In genomic region chr6:159978291-159979135, GRCh38 we compare ENCODE assay signal across 8 cellular contexts. TPM values are rescaled to one million over a fixed set of nuclear protein-coding genes. Genes with fewer than 3 reads are reported as not detected.
DNase-seq lines count a peak whose midpoint lies in the region; ATAC-seq, FAIRE-seq and TF ChIP-seq lines count a peak whose summit lies in the region.

No MANE protein-coding gene starts in this region.

- peaks cover 86% of the 10 kb centered on the region for H3K79me2 ChIP-seq in keratinocyte (ENCODE audit: control insufficient read depth, insufficient read depth, low read length)

- H4K20me1 ChIP-seq in keratinocyte (ENCODE audit: control insufficient read depth, extremely low read depth, insufficient read depth, low read length): peaks cover 46% of the 10 kb centered on the region

- no peak for TF ChIP-seq CTCF in CD4-positive, alpha-beta T cell (IDR thresholded peaks at IDR 0.05)
- no peak for TF ChIP-seq CTCF in keratinocyte (optimal IDR thresholded peaks at IDR 0.05 in 1 of 3, IDR thresholded peaks at IDR 0.05 in 1 of 3, conservative IDR thresholded peaks at IDR 0.05 in 1 of 3; ENCODE audit: extremely low read depth in 1 of 3, insufficient read depth in 2 of 3, low read length in 3 of 3)

- no peak for FAIRE-seq in keratinocyte (lab: Jason Lieb, UNC)

- H3K4me3 Mint-ChIP-seq in CD4-positive, alpha-beta T cell: peak overlapping the region; percentile 21
- peak overlapping the region; percentile 49 for H3K4me3 Mint-ChIP-seq in activated CD4-positive, alpha-beta T cell treated with anti-CD3 and anti-CD28 coated beads, Interleukin-2, amount 10 ng/mL, durations not matched to agents 7 days and 5 days

- peak overlapping the region in 2 of 3 experiments; percentile 38 to 43 for H3K4me3 ChIP-seq in keratinocyte (ENCODE audit: control insufficient read depth in 2 of 3, extremely low read depth in 1 of 3, insufficient read depth in 2 of 3, low read depth in 1 of 3, low read length in 3 of 3)

- dilution Hi-C loops in keratinocyte (cut with MboI; ENCODE audit: extremely low pct_ligation_motif_present, low sequenced_read_pairs): no loop called here

- peak overlapping the region; percentile 57 for H3K9ac ChIP-seq in keratinocyte (ENCODE audit: control insufficient read depth, extremely low read depth, insufficient read depth, low read length)

- H3K27me3 ChIP-seq in CD4-positive, alpha-beta T cell (ENCODE audit: control insufficient read depth, insufficient read depth, low read length): no peaks in the 10 kb centered on the region
- H3K27me3 ChIP-seq in keratinocyte (ENCODE audit: control insufficient read depth, extremely low read depth, insufficient read depth, low read length): no peaks in the 10 kb centered on the region

- ATAC-seq in CD4-positive, alpha-beta T cell (ENCODE audit: poor library complexity): no peak
- peak; percentile 31 for ATAC-seq in GM18873 (IDR thresholded peaks at IDR 0.05; ENCODE audit: low FRiP score, unreplicated experiment)
- ATAC-seq in HG03135 (IDR thresholded peaks at IDR 0.05; ENCODE audit: unreplicated experiment): peak; percentile 2

- peak overlapping the region; percentile 69 for H3K4me2 ChIP-seq in keratinocyte (ENCODE audit: control insufficient read depth, extremely low read depth, insufficient read depth, low read depth, low read length)

- no peaks in the 10 kb centered on the region for H3K27me3 Mint-ChIP-seq in CD4-positive, alpha-beta T cell
- H3K27me3 Mint-ChIP-seq in activated CD4-positive, alpha-beta T cell treated with anti-CD3 and anti-CD28 coated beads, Interleukin-2, amount 10 ng/mL, durations not matched to agents 7 days and 5 days: no peaks in the 10 kb centered on the region

- peak overlapping the region; percentile 84 for H3K27ac Mint-ChIP-seq in CD4-positive, alpha-beta T cell
- H3K27ac Mint-ChIP-seq in activated CD4-positive, alpha-beta T cell treated with anti-CD3 and anti-CD28 coated beads, Interleukin-2, amount 10 ng/mL, durations not matched to agents 7 days and 5 days: peak overlapping the region; percentile 84

- H3K4me1 ChIP-seq in keratinocyte (ENCODE audit: control insufficient read depth, extremely low read depth, insufficient read depth, low read length): peaks cover 70% of the 10 kb centered on the region

- peaks cover 94% of the 10 kb centered on the region for H3K4me1 Mint-ChIP-seq in CD4-positive, alpha-beta T cell (ENCODE audit: low read depth)
- H3K4me1 Mint-ChIP-seq in activated CD4-positive, alpha-beta T cell treated with anti-CD3 and anti-CD28 coated beads, Interleukin-2, amount 10 ng/mL, durations not matched to agents 7 days and 5 days: peaks cover 91% of the 10 kb centered on the region

- peaks cover 0 to 5% of the 10 kb centered on the region in 2 experiments for H3K36me3 ChIP-seq in keratinocyte (ENCODE audit: control insufficient read depth in 2 of 2, extremely low read depth in 1 of 2, insufficient read depth in 2 of 2, low read length in 2 of 2)

- H3K9me3 Mint-ChIP-seq in CD4-positive, alpha-beta T cell: no peaks in the 10 kb centered on the region
- no peaks in the 10 kb centered on the region for H3K9me3 Mint-ChIP-seq in activated CD4-positive, alpha-beta T cell treated with anti-CD3 and anti-CD28 coated beads, Interleukin-2, amount 10 ng/mL, durations not matched to agents 7 days and 5 days

- peaks cover 27% of the 10 kb centered on the region for H3K9me1 ChIP-seq in keratinocyte (ENCODE audit: control insufficient read depth, extremely low read depth, insufficient read depth, low read length)

- intact Hi-C loops in CD4-positive, alpha-beta T cell (cut with DNase I, micrococcal nuclease): no loop called here

- H2AFZ ChIP-seq in keratinocyte (ENCODE audit: control insufficient read depth, low read length): no peak overlapping the region

- peak overlapping the region; percentile 66 for H3K27ac ChIP-seq in CD4-positive, alpha-beta T cell (ENCODE audit: low read depth, low read length)
- peak overlapping the region; percentile 81 for H3K27ac ChIP-seq in keratinocyte (ENCODE audit: control insufficient read depth, insufficient read depth, low read length)
- H3K27ac ChIP-seq in substantia nigra (ENCODE audit: low read depth, low read length, poor library complexity, severe bottlenecking): no peak overlapping the region

- DNase-seq in CD4-positive, alpha-beta T cell: no peak
- DNase-seq in activated CD4-positive, alpha-beta T cell treated with anti-CD3 and anti-CD28 coated beads, Interleukin-2, amount 10 ng/mL, durations not matched to agents 7 days and 5 days: no peak
- DNase-seq in keratinocyte (ENCODE audit: low read depth, low spot score): no peak
- no peak for DNase-seq in COLO829 (ENCODE audit: low spot score)
- DNase-seq in substantia nigra (lab: John Stamatoyannopoulos, UW): no peak
- DNase-seq in HPDE6-E6E7 (ENCODE audit: extremely low spot score): no peak

- no peaks in the 10 kb centered on the region for H3K36me3 Mint-ChIP-seq in CD4-positive, alpha-beta T cell (ENCODE audit: low read depth)
- peaks cover 10% of the 10 kb centered on the region for H3K36me3 Mint-ChIP-seq in activated CD4-positive, alpha-beta T cell treated with anti-CD3 and anti-CD28 coated beads, Interleukin-2, amount 10 ng/mL, durations not matched to agents 7 days and 5 days (ENCODE audit: low read depth)

- POLR2A ChIA-PET in CD4-positive, alpha-beta T cell (lab: Charles Lee): interaction anchor here (0.7 to 1.1 kb wide), 2 partner anchors 9 to 19 kb away, joined by 3 read pairs; no protein-coding TSS in a partner anchor
- POLR2A ChIA-PET in activated CD4-positive, alpha-beta T cell treated with anti-CD3 and anti-CD28 coated beads, Interleukin-2, amount 10 ng/mL, durations not matched to agents 7 days and 5 days (lab: Charles Lee): no interaction called here

- no peaks in the 10 kb centered on the region for H3K9me3 ChIP-seq in CD4-positive, alpha-beta T cell (ENCODE audit: control insufficient read depth, low read length)
- H3K9me3 ChIP-seq in keratinocyte (ENCODE audit: control insufficient read depth, low read depth, low read length): no peaks in the 10 kb centered on the region

- CTCF ChIA-PET in CD4-positive, alpha-beta T cell (lab: Charles Lee): interaction anchor here (1.7 kb wide), 1 partner anchor 287 kb away, joined by 4 read pairs; no protein-coding TSS in a partner anchor
- CTCF ChIA-PET in activated CD4-positive, alpha-beta T cell treated with anti-CD3 and anti-CD28 coated beads, Interleukin-2, amount 10 ng/mL, durations not matched to agents 7 days and 5 days (lab: Charles Lee): interaction anchor here (0.6 to 2.4 kb wide), 6 partner anchors 8 to 58 kb away, joined by 3 to 9 read pairs (median 4); no protein-coding TSS in a partner anchor

RNA-seq across cellular contexts. Expression of gene IGF2R, which starts 9.6 kb away (rescaled TPM):
- 10 to 100 TPM; 43.8 to 46.7 TPM for total RNA-seq in CD4-positive, alpha-beta T cell
- total RNA-seq in activated CD4-positive, alpha-beta T cell treated with anti-CD3 and anti-CD28 coated beads, Interleukin-2, amount 10 ng/mL, durations not matched to agents 7 days and 5 days: 10 to 100 TPM; 62.8 to 65.0 TPM
- polyA plus RNA-seq in keratinocyte: 25.3 to 40.9 TPM (median 39.7 TPM) in 3 replicates
- 101 TPM for polyA plus RNA-seq in keratinocyte (2011; ENCODE audit: low read depth)
- polyA plus RNA-seq in keratinocyte (2011; cell fraction: cytosol; rRNA removed): 14.2 and 14.8 TPM in 2 replicates
- polyA plus RNA-seq in keratinocyte (2011; cell fraction: nucleus; rRNA removed): 184 and 194 TPM in 2 replicates
- 48.6 and 61.8 TPM in 2 replicates for polyA plus RNA-seq in keratinocyte (2012; ENCODE audit: low replicate concordance)
- 105 to 258 TPM (median 147 TPM) in 3 replicates for polyA minus RNA-seq in keratinocyte
- 54.7 TPM for polyA minus RNA-seq in keratinocyte (2011; cell fraction: cytosol; rRNA and poly(A)+ RNA removed)
- 547 and 879 TPM in 2 replicates for polyA minus RNA-seq in keratinocyte (2011; cell fraction: nucleus; rRNA and poly(A)+ RNA removed)
